ENCODE assay signal across 1 cellular context in the genomic region with DNA sequence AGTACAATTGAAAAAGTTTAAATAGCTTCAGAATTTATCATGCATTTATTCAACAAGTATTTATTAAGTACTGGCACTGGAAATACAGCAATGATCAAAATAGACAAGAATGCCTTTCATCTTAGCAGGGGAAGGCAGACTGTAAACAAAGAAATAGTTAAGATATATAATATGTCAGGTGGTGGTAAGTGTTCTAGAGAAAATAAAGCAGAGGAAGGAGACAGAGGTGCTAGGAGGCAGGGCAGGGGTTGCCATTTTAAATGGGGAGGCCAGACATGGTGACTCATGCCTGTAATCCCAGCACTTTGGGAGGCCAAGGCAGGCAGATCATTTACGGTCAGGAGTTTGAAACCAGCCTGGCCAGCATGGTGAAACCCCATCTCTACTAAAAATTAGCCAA.
A peak's percentile ranks its signal among the peaks of the same experiment; 100 is the strongest.
TF ChIP-seq lines count a peak whose summit lies in the region.

No MANE protein-coding gene starts in this region.

TF ChIP-seq in HEK293, 187 proteins besides CTCF, POLR2A, EP300 and RAD21 (continued from another document):
- TF ChIP-seq, protein P1, sequence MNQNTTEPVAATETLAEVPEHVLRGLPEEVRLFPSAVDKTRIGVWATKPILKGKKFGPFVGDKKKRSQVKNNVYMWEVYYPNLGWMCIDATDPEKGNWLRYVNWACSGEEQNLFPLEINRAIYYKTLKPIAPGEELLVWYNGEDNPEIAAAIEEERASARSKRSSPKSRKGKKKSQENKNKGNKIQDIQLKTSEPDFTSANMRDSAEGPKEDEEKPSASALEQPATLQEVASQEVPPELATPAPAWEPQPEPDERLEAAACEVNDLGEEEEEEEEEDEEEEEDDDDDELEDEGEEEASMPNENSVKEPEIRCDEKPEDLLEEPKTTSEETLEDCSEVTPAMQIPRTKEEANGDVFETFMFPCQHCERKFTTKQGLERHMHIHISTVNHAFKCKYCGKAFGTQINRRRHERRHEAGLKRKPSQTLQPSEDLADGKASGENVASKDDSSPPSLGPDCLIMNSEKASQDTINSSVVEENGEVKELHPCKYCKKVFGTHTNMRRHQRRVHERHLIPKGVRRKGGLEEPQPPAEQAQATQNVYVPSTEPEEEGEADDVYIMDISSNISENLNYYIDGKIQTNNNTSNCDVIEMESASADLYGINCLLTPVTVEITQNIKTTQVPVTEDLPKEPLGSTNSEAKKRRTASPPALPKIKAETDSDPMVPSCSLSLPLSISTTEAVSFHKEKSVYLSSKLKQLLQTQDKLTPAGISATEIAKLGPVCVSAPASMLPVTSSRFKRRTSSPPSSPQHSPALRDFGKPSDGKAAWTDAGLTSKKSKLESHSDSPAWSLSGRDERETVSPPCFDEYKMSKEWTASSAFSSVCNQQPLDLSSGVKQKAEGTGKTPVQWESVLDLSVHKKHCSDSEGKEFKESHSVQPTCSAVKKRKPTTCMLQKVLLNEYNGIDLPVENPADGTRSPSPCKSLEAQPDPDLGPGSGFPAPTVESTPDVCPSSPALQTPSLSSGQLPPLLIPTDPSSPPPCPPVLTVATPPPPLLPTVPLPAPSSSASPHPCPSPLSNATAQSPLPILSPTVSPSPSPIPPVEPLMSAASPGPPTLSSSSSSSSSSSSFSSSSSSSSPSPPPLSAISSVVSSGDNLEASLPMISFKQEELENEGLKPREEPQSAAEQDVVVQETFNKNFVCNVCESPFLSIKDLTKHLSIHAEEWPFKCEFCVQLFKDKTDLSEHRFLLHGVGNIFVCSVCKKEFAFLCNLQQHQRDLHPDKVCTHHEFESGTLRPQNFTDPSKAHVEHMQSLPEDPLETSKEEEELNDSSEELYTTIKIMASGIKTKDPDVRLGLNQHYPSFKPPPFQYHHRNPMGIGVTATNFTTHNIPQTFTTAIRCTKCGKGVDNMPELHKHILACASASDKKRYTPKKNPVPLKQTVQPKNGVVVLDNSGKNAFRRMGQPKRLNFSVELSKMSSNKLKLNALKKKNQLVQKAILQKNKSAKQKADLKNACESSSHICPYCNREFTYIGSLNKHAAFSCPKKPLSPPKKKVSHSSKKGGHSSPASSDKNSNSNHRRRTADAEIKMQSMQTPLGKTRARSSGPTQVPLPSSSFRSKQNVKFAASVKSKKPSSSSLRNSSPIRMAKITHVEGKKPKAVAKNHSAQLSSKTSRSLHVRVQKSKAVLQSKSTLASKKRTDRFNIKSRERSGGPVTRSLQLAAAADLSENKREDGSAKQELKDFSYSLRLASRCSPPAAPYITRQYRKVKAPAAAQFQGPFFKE (tag by site-specific recombination; IDR thresholded peaks at IDR 0.05; ENCODE audit: borderline replicate concordance) = no peak
- TF ChIP-seq ZNF600 (tag by site-specific recombination; IDR thresholded peaks at IDR 0.05) = peak; percentile 22; the same call in 1 of the 2 replicates
- TF ChIP-seq ZNF335 (tag by site-specific recombination; conservative IDR thresholded peaks at IDR 0.05) = no peak
- TF ChIP-seq, protein P2, sequence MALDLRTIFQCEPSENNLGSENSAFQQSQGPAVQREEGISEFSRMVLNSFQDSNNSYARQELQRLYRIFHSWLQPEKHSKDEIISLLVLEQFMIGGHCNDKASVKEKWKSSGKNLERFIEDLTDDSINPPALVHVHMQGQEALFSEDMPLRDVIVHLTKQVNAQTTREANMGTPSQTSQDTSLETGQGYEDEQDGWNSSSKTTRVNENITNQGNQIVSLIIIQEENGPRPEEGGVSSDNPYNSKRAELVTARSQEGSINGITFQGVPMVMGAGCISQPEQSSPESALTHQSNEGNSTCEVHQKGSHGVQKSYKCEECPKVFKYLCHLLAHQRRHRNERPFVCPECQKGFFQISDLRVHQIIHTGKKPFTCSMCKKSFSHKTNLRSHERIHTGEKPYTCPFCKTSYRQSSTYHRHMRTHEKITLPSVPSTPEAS (tag by site-specific recombination; IDR thresholded peaks at IDR 0.05) = no peak
- TF ChIP-seq, protein P3, sequence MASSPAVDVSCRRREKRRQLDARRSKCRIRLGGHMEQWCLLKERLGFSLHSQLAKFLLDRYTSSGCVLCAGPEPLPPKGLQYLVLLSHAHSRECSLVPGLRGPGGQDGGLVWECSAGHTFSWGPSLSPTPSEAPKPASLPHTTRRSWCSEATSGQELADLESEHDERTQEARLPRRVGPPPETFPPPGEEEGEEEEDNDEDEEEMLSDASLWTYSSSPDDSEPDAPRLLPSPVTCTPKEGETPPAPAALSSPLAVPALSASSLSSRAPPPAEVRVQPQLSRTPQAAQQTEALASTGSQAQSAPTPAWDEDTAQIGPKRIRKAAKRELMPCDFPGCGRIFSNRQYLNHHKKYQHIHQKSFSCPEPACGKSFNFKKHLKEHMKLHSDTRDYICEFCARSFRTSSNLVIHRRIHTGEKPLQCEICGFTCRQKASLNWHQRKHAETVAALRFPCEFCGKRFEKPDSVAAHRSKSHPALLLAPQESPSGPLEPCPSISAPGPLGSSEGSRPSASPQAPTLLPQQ (tag by site-specific recombination; IDR thresholded peaks at IDR 0.05) = peak; percentile 91
- peak; percentile 62; the same call in 1 of the 2 replicates for TF ChIP-seq WT1 (tag by site-specific recombination; IDR thresholded peaks at IDR 0.05)
- TF ChIP-seq ZNF214 (tag by site-specific recombination; IDR thresholded peaks at IDR 0.05; ENCODE audit: borderline replicate concordance) = no peak
- TF ChIP-seq ZXDB (tag by site-specific recombination; IDR thresholded peaks at IDR 0.05) = no peak
- TF ChIP-seq GLIS1 (tag by site-specific recombination; IDR thresholded peaks at IDR 0.05) = peak; percentile 96
- TF ChIP-seq SP7 (tag by site-specific recombination; IDR thresholded peaks at IDR 0.05) = peak; percentile 58
- no peak for TF ChIP-seq ZNF175 (tag by site-specific recombination; IDR thresholded peaks at IDR 0.05)
- TF ChIP-seq ZFP37 (tag by site-specific recombination; IDR thresholded peaks at IDR 0.05) = 0 out of 2 replicates have a peak, but pooled peaks have one; percentile 39
- TF ChIP-seq, protein P4, sequence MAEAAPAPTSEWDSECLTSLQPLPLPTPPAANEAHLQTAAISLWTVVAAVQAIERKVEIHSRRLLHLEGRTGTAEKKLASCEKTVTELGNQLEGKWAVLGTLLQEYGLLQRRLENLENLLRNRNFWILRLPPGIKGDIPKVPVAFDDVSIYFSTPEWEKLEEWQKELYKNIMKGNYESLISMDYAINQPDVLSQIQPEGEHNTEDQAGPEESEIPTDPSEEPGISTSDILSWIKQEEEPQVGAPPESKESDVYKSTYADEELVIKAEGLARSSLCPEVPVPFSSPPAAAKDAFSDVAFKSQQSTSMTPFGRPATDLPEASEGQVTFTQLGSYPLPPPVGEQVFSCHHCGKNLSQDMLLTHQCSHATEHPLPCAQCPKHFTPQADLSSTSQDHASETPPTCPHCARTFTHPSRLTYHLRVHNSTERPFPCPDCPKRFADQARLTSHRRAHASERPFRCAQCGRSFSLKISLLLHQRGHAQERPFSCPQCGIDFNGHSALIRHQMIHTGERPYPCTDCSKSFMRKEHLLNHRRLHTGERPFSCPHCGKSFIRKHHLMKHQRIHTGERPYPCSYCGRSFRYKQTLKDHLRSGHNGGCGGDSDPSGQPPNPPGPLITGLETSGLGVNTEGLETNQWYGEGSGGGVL (tag by site-specific recombination; IDR thresholded peaks at IDR 0.05) = 0 out of 2 replicates have a peak, but pooled peaks have one; percentile 9
- TF ChIP-seq GLIS2 (tag by site-specific recombination; IDR thresholded peaks at IDR 0.05) = peak; percentile 51; the same call in 1 of the 2 replicates
- TF ChIP-seq, protein P5, sequence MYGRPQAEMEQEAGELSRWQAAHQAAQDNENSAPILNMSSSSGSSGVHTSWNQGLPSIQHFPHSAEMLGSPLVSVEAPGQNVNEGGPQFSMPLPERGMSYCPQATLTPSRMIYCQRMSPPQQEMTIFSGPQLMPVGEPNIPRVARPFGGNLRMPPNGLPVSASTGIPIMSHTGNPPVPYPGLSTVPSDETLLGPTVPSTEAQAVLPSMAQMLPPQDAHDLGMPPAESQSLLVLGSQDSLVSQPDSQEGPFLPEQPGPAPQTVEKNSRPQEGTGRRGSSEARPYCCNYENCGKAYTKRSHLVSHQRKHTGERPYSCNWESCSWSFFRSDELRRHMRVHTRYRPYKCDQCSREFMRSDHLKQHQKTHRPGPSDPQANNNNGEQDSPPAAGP (tag by site-specific recombination; IDR thresholded peaks at IDR 0.05) = no peak
- TF ChIP-seq KLF10 (tag by site-specific recombination; IDR thresholded peaks at IDR 0.05) = no peak
- TF ChIP-seq ZNF792 (tag by site-specific recombination; IDR thresholded peaks at IDR 0.05) = no peak
- TF ChIP-seq, protein P6, sequence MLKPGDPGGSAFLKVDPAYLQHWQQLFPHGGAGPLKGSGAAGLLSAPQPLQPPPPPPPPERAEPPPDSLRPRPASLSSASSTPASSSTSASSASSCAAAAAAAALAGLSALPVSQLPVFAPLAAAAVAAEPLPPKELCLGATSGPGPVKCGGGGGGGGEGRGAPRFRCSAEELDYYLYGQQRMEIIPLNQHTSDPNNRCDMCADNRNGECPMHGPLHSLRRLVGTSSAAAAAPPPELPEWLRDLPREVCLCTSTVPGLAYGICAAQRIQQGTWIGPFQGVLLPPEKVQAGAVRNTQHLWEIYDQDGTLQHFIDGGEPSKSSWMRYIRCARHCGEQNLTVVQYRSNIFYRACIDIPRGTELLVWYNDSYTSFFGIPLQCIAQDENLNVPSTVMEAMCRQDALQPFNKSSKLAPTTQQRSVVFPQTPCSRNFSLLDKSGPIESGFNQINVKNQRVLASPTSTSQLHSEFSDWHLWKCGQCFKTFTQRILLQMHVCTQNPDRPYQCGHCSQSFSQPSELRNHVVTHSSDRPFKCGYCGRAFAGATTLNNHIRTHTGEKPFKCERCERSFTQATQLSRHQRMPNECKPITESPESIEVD (tag by site-specific recombination; IDR thresholded peaks at IDR 0.05) = no peak
- no peak for TF ChIP-seq ZNF10 (tag by site-specific recombination; IDR thresholded peaks at IDR 0.05)
- TF ChIP-seq GLI4 (tag by site-specific recombination; IDR thresholded peaks at IDR 0.05) = no peak
- peak; percentile 65 for TF ChIP-seq YY2 (tag by site-specific recombination; IDR thresholded peaks at IDR 0.05)
- TF ChIP-seq, protein P7, sequence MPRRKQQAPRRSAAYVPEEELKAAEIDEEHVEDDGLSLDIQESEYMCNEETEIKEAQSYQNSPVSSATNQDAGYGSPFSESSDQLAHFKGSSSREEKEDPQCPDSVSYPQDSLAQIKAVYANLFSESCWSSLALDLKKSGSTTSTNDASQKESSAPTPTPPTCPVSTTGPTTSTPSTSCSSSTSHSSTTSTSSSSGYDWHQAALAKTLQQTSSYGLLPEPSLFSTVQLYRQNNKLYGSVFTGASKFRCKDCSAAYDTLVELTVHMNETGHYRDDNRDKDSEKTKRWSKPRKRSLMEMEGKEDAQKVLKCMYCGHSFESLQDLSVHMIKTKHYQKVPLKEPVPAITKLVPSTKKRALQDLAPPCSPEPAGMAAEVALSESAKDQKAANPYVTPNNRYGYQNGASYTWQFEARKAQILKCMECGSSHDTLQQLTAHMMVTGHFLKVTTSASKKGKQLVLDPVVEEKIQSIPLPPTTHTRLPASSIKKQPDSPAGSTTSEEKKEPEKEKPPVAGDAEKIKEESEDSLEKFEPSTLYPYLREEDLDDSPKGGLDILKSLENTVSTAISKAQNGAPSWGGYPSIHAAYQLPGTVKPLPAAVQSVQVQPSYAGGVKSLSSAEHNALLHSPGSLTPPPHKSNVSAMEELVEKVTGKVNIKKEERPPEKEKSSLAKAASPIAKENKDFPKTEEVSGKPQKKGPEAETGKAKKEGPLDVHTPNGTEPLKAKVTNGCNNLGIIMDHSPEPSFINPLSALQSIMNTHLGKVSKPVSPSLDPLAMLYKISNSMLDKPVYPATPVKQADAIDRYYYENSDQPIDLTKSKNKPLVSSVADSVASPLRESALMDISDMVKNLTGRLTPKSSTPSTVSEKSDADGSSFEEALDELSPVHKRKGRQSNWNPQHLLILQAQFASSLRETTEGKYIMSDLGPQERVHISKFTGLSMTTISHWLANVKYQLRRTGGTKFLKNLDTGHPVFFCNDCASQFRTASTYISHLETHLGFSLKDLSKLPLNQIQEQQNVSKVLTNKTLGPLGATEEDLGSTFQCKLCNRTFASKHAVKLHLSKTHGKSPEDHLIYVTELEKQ (tag by site-specific recombination; IDR thresholded peaks at IDR 0.05; ENCODE audit: borderline replicate concordance) = no peak
